Comparison of ENCODE assay signal across 25 cellular contexts in genomic region chrX:141904262-141904661, GRCh38. TPM values are rescaled to one million over a fixed set of nuclear protein-coding genes. Genes with fewer than 3 reads are reported as not detected.
"Had no signal": no experiment of that assay in that cellular context is flagged by ENCODE, and none has a peak within 500 bp of the region (broad histone marks: within the 10 kb centered on the region; RNA-seq: fewer than 3 reads in every experiment).

No MANE protein-coding gene starts in this region.

- ATAC-seq: activated CD4-positive, alpha-beta T cell treated with anti-CD3 and anti-CD28 coated beads for 36 hours; activated T-helper 17 cell treated with anti-CD3 and anti-CD28 coated beads, Interleukin-2, amount 50 U/mL, for 72 hours had no signal

- FAIRE-seq: colon had no signal

- H3K36me3 ChIP-seq: brain microvascular endothelial cell, cardiac muscle cell, MG63, Peyer's patch had no signal

- H3K27me3 ChIP-seq: brain microvascular endothelial cell, cardiac muscle cell, MG63, Peyer's patch had no signal

- H3K9me3 ChIP-seq: MG63, Peyer's patch had no signal

- H3K27ac ChIP-seq: brain microvascular endothelial cell, cardiac muscle cell, Peyer's patch, VCaP had no signal

- H3K4me1 ChIP-seq: Peyer's patch had no signal

- DNase-seq: activated CD4-positive, alpha-beta memory T cell treated with anti-CD3 and anti-CD28 coated beads, Interleukin-2, amount 10 ng/mL, durations not matched to agents 7 days and 5 days; activated CD4-positive, alpha-beta T cell treated with anti-CD3 and anti-CD28 coated beads for 36 hours; activated CD4-positive, alpha-beta T cell treated with anti-CD3 and anti-CD28 coated beads, Interleukin-2, amount 50 U/mL, for 1 hour; activated CD4-positive, CD25-positive, alpha-beta regulatory T cell; activated gamma-delta T cell; activated naive CD4-positive, alpha-beta T cell treated with anti-CD3 and anti-CD28 coated beads for 36 hours; activated T-cell treated with anti-CD3 and anti-CD28 coated beads for 4 hours; activated T-cell treated with anti-CD3 and anti-CD28 coated beads, Interleukin-2, amount 50 U/mL, for 48 hours; brain microvascular endothelial cell; cerebellar nuclear complex; MG63; MV-4-11; NCI-H1436 treated with DMSO at 0.1 percent for 48 hours; NCI-H345; NCI-H526 treated with DMSO at 0.1 percent for 48 hours; NK-92 treated with Interleukin-12 subunit alpha and Interleukin-12 subunit beta, amount 100 ng/mL, for 24 hours; OCI-M1; Peyer's patch; T-helper 1 cell had no signal

- H3K4me3 ChIP-seq: cardiac muscle cell, MG63, Peyer's patch had no signal

RNA-seq across cellular contexts. Expression of gene MAGEC1, which starts 0.6 kb away (rescaled TPM):
- total RNA-seq: activated CD4-positive, alpha-beta memory T cell treated with anti-CD3 and anti-CD28 coated beads, Interleukin-2, amount 10 ng/mL, durations not matched to agents 7 days and 5 days; activated CD4-positive, alpha-beta T cell treated with anti-CD3 and anti-CD28 coated beads for 36 hours; activated CD8-positive, alpha-beta memory T cell treated with anti-CD3 and anti-CD28 coated beads for 36 hours; activated naive CD4-positive, alpha-beta T cell treated with anti-CD3 and anti-CD28 coated beads for 36 hours; activated T-helper 17 cell treated with anti-CD3 and anti-CD28 coated beads, Interleukin-2, amount 50 U/mL, for 72 hours; cardiac muscle cell; Peyer's patch; T-helper 2 cell treated with Interferon-gamma antibody and Interleukin-4, amounts not matched to agents 100 ng/mL and 5 ng/mL, for 36 hours had no signal
- polyA plus RNA-seq: cardiac muscle cell had no signal
